ENCODE assay signal across 18 cellular contexts in the genomic region with DNA sequence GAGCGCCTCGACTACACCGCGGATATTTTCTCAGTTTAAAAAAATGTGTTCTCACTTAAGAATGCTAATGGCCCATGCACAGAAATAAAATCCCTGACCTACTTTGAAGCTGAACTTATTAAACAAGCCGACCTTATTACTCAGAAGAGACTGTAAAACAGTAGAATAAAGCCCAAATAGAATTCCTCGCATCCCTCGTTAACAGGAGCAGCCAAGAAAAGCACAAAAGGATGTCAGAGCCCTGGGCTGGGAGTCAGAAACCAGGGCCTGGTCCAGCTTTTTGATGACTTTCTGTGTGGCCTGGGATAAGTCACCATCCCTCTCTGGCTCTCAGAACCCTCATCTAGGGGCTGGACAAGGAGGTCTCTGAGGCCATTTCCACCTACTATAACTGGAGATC.
DNase-seq lines count a peak whose midpoint lies in the region; ATAC-seq and FAIRE-seq lines count a peak whose summit lies in the region.
"Had no signal": no experiment of that assay in that cellular context is flagged by ENCODE, and none has a peak within 500 bp of the region (broad histone marks: within the 10 kb centered on the region; RNA-seq: fewer than 3 reads in every experiment).

No MANE protein-coding gene starts in this region.

- peak; percentile 77 for FAIRE-seq in endometrium (lab: Jason Lieb, UNC)
- FAIRE-seq: G401.6, GM12892, GM19239, H1 had no signal

- DNase-seq in aorta (no peak), NCI-H1436 (lab: John Stamatoyannopoulos, UW) (no peak), hippocampal formation (lab: John Stamatoyannopoulos, UW) (no peak)
- no peak for DNase-seq in stimulated activated CD4-positive, alpha-beta T cell treated with anti-CD3 and anti-CD28 coated beads, Interleukin-1b, Interleukin-23, amount 100 ng/mL, for 48 hours
- DNase-seq: Calu3; CD4-positive, alpha-beta memory T cell; COR-L47; DMS53; DMS79 treated with DMSO at 0.1 percent for 48 hours; GM23248; H7; HCEC 1CT had no signal

- peaks cover 9% of the 10 kb centered on the region for H3K4me1 ChIP-seq in rectal smooth muscle tissue (ENCODE audit: control insufficient read depth, insufficient read depth, low read length)
- no peaks in the 10 kb centered on the region for H3K4me1 ChIP-seq in aorta (ENCODE audit: control insufficient read depth in 1 of 2, insufficient read depth in 2 of 2, low read length in 2 of 2)

- peak; percentile 19 for ATAC-seq in aorta (ENCODE audit: low FRiP score)

- H3K9ac ChIP-seq in rectal smooth muscle tissue (ENCODE audit: low read length) = no peak overlapping the region
- H3K9ac ChIP-seq: GM23248 had no signal

- intact Hi-C loops in aorta (cut with DNase I) = no loop called here

- H3K36me3 ChIP-seq in rectal smooth muscle tissue (ENCODE audit: control insufficient read depth, insufficient read depth, low read length) = no peaks in the 10 kb centered on the region
- no peaks in the 10 kb centered on the region for H3K36me3 ChIP-seq in aorta (ENCODE audit: control insufficient read depth in 1 of 2, insufficient read depth in 2 of 2, low read length in 1 of 2)

- 50 to 54% methylated on average over 7 of the region's 7 CpGs for WGBS in aorta, 2 donors

- H3K27ac ChIP-seq in rectal smooth muscle tissue (ENCODE audit: low read depth, low read length) (peak overlapping the region; percentile 52), aorta (ENCODE audit: low read depth in 1 of 2, low read length in 2 of 2) (no peak overlapping the region)
- H3K27ac ChIP-seq: GM23248 had no signal

- H3K27me3 ChIP-seq in rectal smooth muscle tissue (ENCODE audit: control insufficient read depth, insufficient read depth, low read length) (no peaks in the 10 kb centered on the region), aorta (ENCODE audit: control insufficient read depth in 1 of 2, insufficient read depth in 2 of 2, low read length in 1 of 2) (no peaks in the 10 kb centered on the region)

- no peaks in the 10 kb centered on the region for H3K9me3 ChIP-seq in aorta (ENCODE audit: control insufficient read depth, low read length)

- no peak overlapping the region for H3K4me3 ChIP-seq in rectal smooth muscle tissue (ENCODE audit: low read length)
- H3K4me3 ChIP-seq in aorta (ENCODE audit: low read length in 2 of 2) = no peak overlapping the region
- H3K4me3 ChIP-seq: GM23248 had no signal
